26 cellular contexts compared by ENCODE assay signal in genomic region chr13:48264052-48264451, GRCh38. TPM values are rescaled to one million over a fixed set of nuclear protein-coding genes. Genes with fewer than 3 reads are reported as not detected.
DNase-seq lines count a peak whose midpoint lies in the region; ATAC-seq, FAIRE-seq and TF ChIP-seq lines count a peak whose summit lies in the region.
"Had no signal": no experiment of that assay in that cellular context is flagged by ENCODE, and none has a peak within 500 bp of the region (broad histone marks: within the 10 kb centered on the region; RNA-seq: fewer than 3 reads in every experiment).

No MANE protein-coding gene starts in this region.

- no peak for TF ChIP-seq POLR2A in transverse colon (IDR thresholded peaks at IDR 0.05)

- H3K9me3 Mint-ChIP-seq in activated CD8-positive, alpha-beta T cell treated with anti-CD3 and anti-CD28 coated beads for 36 hours = no peaks in the 10 kb centered on the region
- H3K9me3 Mint-ChIP-seq in activated CD8-positive, alpha-beta T cell treated with anti-CD3 and anti-CD28 coated beads, Interleukin-2, amount 10 ng/mL, durations not matched to agents 7 days and 5 days (ENCODE audit: insufficient read depth) = no peaks in the 10 kb centered on the region
- H3K9me3 Mint-ChIP-seq in naive thymus-derived CD4-positive, alpha-beta T cell = no peaks in the 10 kb centered on the region
- H3K9me3 Mint-ChIP-seq: nephron; stimulated activated effector memory CD8-positive, alpha-beta T cell treated with anti-CD3 and anti-CD28 coated beads, Interleukin-12 subunit alpha, Interleukin-12 subunit beta, amount 100 ng/mL, for 72 hours; WTC11 had no signal

- peaks cover 0 to 22% of the 10 kb centered on the region in 2 donors for H3K4me1 ChIP-seq in naive thymus-derived CD4-positive, alpha-beta T cell (ENCODE audit: control insufficient read depth in 2 of 2, insufficient read depth in 2 of 2, low read length in 2 of 2)
- H3K4me1 ChIP-seq in transverse colon = peaks cover 0 to 7% (median 0%) of the 10 kb centered on the region in 4 donors
- H3K4me1 ChIP-seq: colonic mucosa, parathyroid adenoma had no signal

- no peaks in the 10 kb centered on the region for H3K27me3 ChIP-seq in naive thymus-derived CD4-positive, alpha-beta T cell (ENCODE audit: control insufficient read depth in 2 of 2, insufficient read depth in 2 of 2, low read length in 2 of 2)
- H3K27me3 ChIP-seq in transverse colon = no peaks in the 10 kb centered on the region
- H3K27me3 ChIP-seq: adrenal gland, colonic mucosa, right atrium auricular region had no signal

- no peak for TF ChIP-seq EP300 in transverse colon (IDR thresholded peaks at IDR 0.05; ENCODE audit: low read depth)

- peak; percentile 51 for FAIRE-seq in GM18507 (lab: Jason Lieb, UNC)
- FAIRE-seq: A204.1, D721Med, H1, K562 had no signal

- H3K36me3 Mint-ChIP-seq in activated CD8-positive, alpha-beta T cell treated with anti-CD3 and anti-CD28 coated beads for 36 hours (ENCODE audit: low read depth) = peaks cover 41% of the 10 kb centered on the region
- H3K36me3 Mint-ChIP-seq in activated CD8-positive, alpha-beta T cell treated with anti-CD3 and anti-CD28 coated beads, Interleukin-2, amount 10 ng/mL, durations not matched to agents 7 days and 5 days (ENCODE audit: low read depth) = peaks cover 70% of the 10 kb centered on the region
- peaks cover 18% of the 10 kb centered on the region for H3K36me3 Mint-ChIP-seq in T-helper 17 cell (ENCODE audit: low read depth)
- H3K36me3 Mint-ChIP-seq in naive thymus-derived CD4-positive, alpha-beta T cell = peaks cover 11 to 54% (median 49%) of the 10 kb centered on the region in 5 donors

- no peak for ATAC-seq in activated CD8-positive, alpha-beta T cell treated with anti-CD3 and anti-CD28 coated beads for 36 hours
- ATAC-seq in activated CD8-positive, alpha-beta T cell treated with anti-CD3 and anti-CD28 coated beads, Interleukin-2, amount 10 ng/mL, durations not matched to agents 7 days and 5 days = no peak
- no peak for ATAC-seq in T-helper 17 cell
- ATAC-seq in naive thymus-derived CD4-positive, alpha-beta T cell = no peak
- ATAC-seq: esophagus mucosa; K562; stimulated activated effector memory CD8-positive, alpha-beta T cell treated with anti-CD3 and anti-CD28 coated beads, Interleukin-12 subunit alpha, Interleukin-12 subunit beta, amount 100 ng/mL, for 72 hours; WTC11 had no signal

- H3K9me3 ChIP-seq in T-helper 17 cell (ENCODE audit: control insufficient read depth, low read length, poor library complexity, severe bottlenecking) (no peaks in the 10 kb centered on the region), transverse colon (no peaks in the 10 kb centered on the region)
- no peaks in the 10 kb centered on the region for H3K9me3 ChIP-seq in naive thymus-derived CD4-positive, alpha-beta T cell (ENCODE audit: control insufficient read depth in 2 of 3, low read length in 3 of 3)
- H3K9me3 ChIP-seq: adrenal gland, colonic mucosa, right atrium auricular region had no signal

- no peak overlapping the region for H3K4me3 Mint-ChIP-seq in activated CD8-positive, alpha-beta T cell treated with anti-CD3 and anti-CD28 coated beads for 36 hours
- no peak overlapping the region for H3K4me3 Mint-ChIP-seq in activated CD8-positive, alpha-beta T cell treated with anti-CD3 and anti-CD28 coated beads, Interleukin-2, amount 10 ng/mL, durations not matched to agents 7 days and 5 days
- H3K4me3 Mint-ChIP-seq in T-helper 17 cell = peak overlapping the region; percentile 36
- H3K4me3 Mint-ChIP-seq in naive thymus-derived CD4-positive, alpha-beta T cell = peak overlapping the region in 5 of 10 donors; percentile 3 to 72 (median 7)
- H3K4me3 Mint-ChIP-seq: nephron; stimulated activated effector memory CD8-positive, alpha-beta T cell treated with anti-CD3 and anti-CD28 coated beads, Interleukin-12 subunit alpha, Interleukin-12 subunit beta, amount 100 ng/mL, for 72 hours; WTC11 had no signal

- H3K27me3 Mint-ChIP-seq in activated CD8-positive, alpha-beta T cell treated with anti-CD3 and anti-CD28 coated beads for 36 hours = no peaks in the 10 kb centered on the region
- no peaks in the 10 kb centered on the region for H3K27me3 Mint-ChIP-seq in activated CD8-positive, alpha-beta T cell treated with anti-CD3 and anti-CD28 coated beads, Interleukin-2, amount 10 ng/mL, durations not matched to agents 7 days and 5 days (ENCODE audit: low read depth)
- H3K27me3 Mint-ChIP-seq in T-helper 17 cell = no peaks in the 10 kb centered on the region
- no peaks in the 10 kb centered on the region for H3K27me3 Mint-ChIP-seq in naive thymus-derived CD4-positive, alpha-beta T cell

- H3K27ac ChIP-seq in naive thymus-derived CD4-positive, alpha-beta T cell (ENCODE audit: low read depth, low read length) = no peak overlapping the region
- no peak overlapping the region for H3K27ac ChIP-seq in transverse colon
- H3K27ac ChIP-seq: adrenal gland, colonic mucosa, parathyroid adenoma, right atrium auricular region had no signal

- in situ Hi-C loops in transverse colon (cut with MboI; ENCODE audit: low pct_ligation_motif_present in 1 of 4, low pct_unique_long_range_greater_than_20kb in 1 of 4, low sequenced_read_pairs in 3 of 4) = no loop called here

- POLR2A ChIA-PET in activated CD8-positive, alpha-beta T cell treated with anti-CD3 and anti-CD28 coated beads for 36 hours (lab: Charles Lee) = interaction anchor here (1.1 kb wide), 1 partner anchor 10 kb away, joined by 3 read pairs; no protein-coding TSS in a partner anchor
- POLR2A ChIA-PET in activated CD8-positive, alpha-beta T cell treated with anti-CD3 and anti-CD28 coated beads, Interleukin-2, amount 10 ng/mL, durations not matched to agents 7 days and 5 days (lab: Charles Lee) = interaction anchor here (0.9 kb wide), 1 partner anchor 39 kb away, joined by 3 read pairs; no protein-coding TSS in a partner anchor
- POLR2A ChIA-PET in naive thymus-derived CD4-positive, alpha-beta T cell (lab: Charles Lee) = interaction anchor here (0.6 to 2.5 kb wide), 6 partner anchors 24 to 137 kb away, joined by 3 to 11 read pairs (median 4); partner anchors contain the start of gene ITM2B

- intact Hi-C loops in activated CD8-positive, alpha-beta T cell treated with anti-CD3 and anti-CD28 coated beads for 36 hours (cut with micrococcal nuclease) = no loop called here
- intact Hi-C loops in naive thymus-derived CD4-positive, alpha-beta T cell (cut with micrococcal nuclease) = loop anchor here (2.0 to 5.0 kb wide), 4 partner anchors 13 to 503 kb away; no protein-coding TSS in a partner anchor
- intact Hi-C loops in transverse colon (cut with DNase I; ENCODE audit: low total_unique reads) = no loop called here

- H3K4me1 Mint-ChIP-seq in activated CD8-positive, alpha-beta T cell treated with anti-CD3 and anti-CD28 coated beads for 36 hours (ENCODE audit: low read depth) = peaks cover 65% of the 10 kb centered on the region
- peaks cover 24% of the 10 kb centered on the region for H3K4me1 Mint-ChIP-seq in activated CD8-positive, alpha-beta T cell treated with anti-CD3 and anti-CD28 coated beads, Interleukin-2, amount 10 ng/mL, durations not matched to agents 7 days and 5 days (ENCODE audit: low read depth)
- H3K4me1 Mint-ChIP-seq in T-helper 17 cell = peaks cover 33% of the 10 kb centered on the region
- peaks cover 22 to 79% (median 66%) of the 10 kb centered on the region in 7 donors for H3K4me1 Mint-ChIP-seq in naive thymus-derived CD4-positive, alpha-beta T cell

- DNase-seq in activated CD8-positive, alpha-beta T cell treated with anti-CD3 and anti-CD28 coated beads for 36 hours = no peak
- no peak for DNase-seq in activated CD8-positive, alpha-beta T cell treated with anti-CD3 and anti-CD28 coated beads, Interleukin-2, amount 10 ng/mL, durations not matched to agents 7 days and 5 days
- DNase-seq in GM18507 (ENCODE audit: extremely low spot score, insufficient read length, low read depth) (no peak), T-helper 17 cell (no peak), NCI-H510A treated with DMSO at 0.1 percent for 48 hours (lab: John Stamatoyannopoulos, UW) (no peak), transverse colon (no peak), DMS153 (lab: John Stamatoyannopoulos, UW) (no peak)
- no peak for DNase-seq in naive thymus-derived CD4-positive, alpha-beta T cell
- DNase-seq: activated CD4-positive, alpha-beta T cell treated with anti-CD3 and anti-CD28 coated beads, Interleukin-2, amount 50 U/mL, for 48 hours; activated effector memory CD4-positive, alpha-beta T cell treated with anti-CD3 and anti-CD28 coated beads, Interleukin-2, amount 50 U/mL, for 16 hours; adrenal gland; colonic mucosa; foreskin melanocyte; NCI-H524 treated with DMSO at 0.1 percent for 48 hours; stimulated activated CD4-positive, alpha-beta T cell treated with anti-CD3 and anti-CD28 coated beads, Interleukin-2, amount 100 ng/mL, for 48 hours; T-helper 9 cell had no signal

- CTCF ChIA-PET in activated CD8-positive, alpha-beta T cell treated with anti-CD3 and anti-CD28 coated beads for 36 hours (lab: Charles Lee) = interaction anchor here (1.3 to 3.9 kb wide), 3 partner anchors 13 to 137 kb away, joined by 3 to 19 read pairs (median 7); no protein-coding TSS in a partner anchor
- CTCF ChIA-PET in activated CD8-positive, alpha-beta T cell treated with anti-CD3 and anti-CD28 coated beads, Interleukin-2, amount 10 ng/mL, durations not matched to agents 7 days and 5 days (lab: Charles Lee) = interaction anchor here (0.5 to 2.6 kb wide), 3 partner anchors 111 to 169 kb away, joined by 3 to 11 read pairs (median 3); partner anchors contain the start of gene MED4
- CTCF ChIA-PET in naive thymus-derived CD4-positive, alpha-beta T cell (lab: Charles Lee) = interaction anchor here (0.5 to 1.1 kb wide), 3 partner anchors 146 to 174 kb away, joined by 3 to 5 read pairs (median 3); partner anchors contain the start of gene MED4

- 82 to 84% methylated on average over 2 of the region's 2 CpGs for WGBS in transverse colon (ENCODE audit: low coverage in 1 of 2), 2 donors

- H3K4me3 ChIP-seq in naive thymus-derived CD4-positive, alpha-beta T cell (ENCODE audit: low read length) = no peak overlapping the region
- no peak overlapping the region for H3K4me3 ChIP-seq in transverse colon
- H3K4me3 ChIP-seq: adrenal gland, colonic mucosa, K562, right atrium auricular region had no signal

- H3K36me3 ChIP-seq in naive thymus-derived CD4-positive, alpha-beta T cell (ENCODE audit: control insufficient read depth in 2 of 3, insufficient read depth in 3 of 3, low read length in 3 of 3) = peaks cover 9 to 37% (median 12%) of the 10 kb centered on the region in 3 experiments
- peaks cover 0 to 52% (median 16%) of the 10 kb centered on the region in 4 donors for H3K36me3 ChIP-seq in transverse colon

- H3K27ac Mint-ChIP-seq in activated CD8-positive, alpha-beta T cell treated with anti-CD3 and anti-CD28 coated beads for 36 hours = peak overlapping the region; percentile 5
- H3K27ac Mint-ChIP-seq in activated CD8-positive, alpha-beta T cell treated with anti-CD3 and anti-CD28 coated beads, Interleukin-2, amount 10 ng/mL, durations not matched to agents 7 days and 5 days = no peak overlapping the region
- peak overlapping the region; percentile 66 for H3K27ac Mint-ChIP-seq in T-helper 17 cell
- peak overlapping the region in 8 of 9 donors; percentile 27 to 92 (median 69) for H3K27ac Mint-ChIP-seq in naive thymus-derived CD4-positive, alpha-beta T cell
- H3K27ac Mint-ChIP-seq: nephron; stimulated activated effector memory CD8-positive, alpha-beta T cell treated with anti-CD3 and anti-CD28 coated beads, Interleukin-12 subunit alpha, Interleukin-12 subunit beta, amount 100 ng/mL, for 72 hours; WTC11 had no signal

- TF ChIP-seq CTCF in activated CD8-positive, alpha-beta T cell treated with anti-CD3 and anti-CD28 coated beads for 36 hours (IDR thresholded peaks at IDR 0.05) = no peak
- TF ChIP-seq CTCF in transverse colon (IDR thresholded peaks at IDR 0.05) = no peak

RNA-seq across cellular contexts. Expression of gene ITM2B, which starts 31.0 kb away (rescaled TPM):
- 10 to 100 TPM; 85.5 to 91.2 TPM for total RNA-seq in activated CD8-positive, alpha-beta T cell treated with anti-CD3 and anti-CD28 coated beads for 36 hours
- 100 to 1,000 TPM; 243 to 244 TPM for total RNA-seq in activated CD8-positive, alpha-beta T cell treated with anti-CD3 and anti-CD28 coated beads, Interleukin-2, amount 10 ng/mL, durations not matched to agents 7 days and 5 days
- total RNA-seq in T-helper 17 cell (100 to 1,000 TPM; 396 to 450 TPM), transverse colon (100 to 1,000 TPM; 117 to 352 (median 310) TPM)
- total RNA-seq in naive thymus-derived CD4-positive, alpha-beta T cell = 100 to 1,000 TPM; 190 to 733 (median 412) TPM
- polyA plus RNA-seq in naive thymus-derived CD4-positive, alpha-beta T cell = 1,000 to 10,000 TPM; 1,112 to 1,479 TPM

RNA-seq across cellular contexts. Expression of gene RB1, which starts 39.5 kb away (rescaled TPM):
- 10 to 100 TPM; 26.4 to 29.2 TPM for total RNA-seq in activated CD8-positive, alpha-beta T cell treated with anti-CD3 and anti-CD28 coated beads for 36 hours
- 10 to 100 TPM; 61.7 to 64.6 TPM for total RNA-seq in activated CD8-positive, alpha-beta T cell treated with anti-CD3 and anti-CD28 coated beads, Interleukin-2, amount 10 ng/mL, durations not matched to agents 7 days and 5 days
- total RNA-seq in T-helper 17 cell = 10 to 100 TPM; 15.9 to 16.2 TPM
- total RNA-seq in naive thymus-derived CD4-positive, alpha-beta T cell = 10 to 100 TPM; 18.0 to 37.1 (median 23.6) TPM
- 10 to 100 TPM; 12.1 to 13.5 TPM for polyA plus RNA-seq in naive thymus-derived CD4-positive, alpha-beta T cell
- total RNA-seq in transverse colon = 10 to 100 TPM; 14.6 to 31.0 (median 23.2) TPM

Comparison
In these comparisons a context has a peak if more than half of its experiments do, and no peak if none do; other contexts are left out.
1. intact Hi-C loops: an anchor here in naive thymus-derived CD4-positive, alpha-beta T cell (2.0 to 5.0 kb wide); none called in activated CD8-positive, alpha-beta T cell treated with anti-CD3 and anti-CD28 coated beads for 36 hours and transverse colon.